ENCODE assay signal across 34 cellular contexts in the genomic region with DNA sequence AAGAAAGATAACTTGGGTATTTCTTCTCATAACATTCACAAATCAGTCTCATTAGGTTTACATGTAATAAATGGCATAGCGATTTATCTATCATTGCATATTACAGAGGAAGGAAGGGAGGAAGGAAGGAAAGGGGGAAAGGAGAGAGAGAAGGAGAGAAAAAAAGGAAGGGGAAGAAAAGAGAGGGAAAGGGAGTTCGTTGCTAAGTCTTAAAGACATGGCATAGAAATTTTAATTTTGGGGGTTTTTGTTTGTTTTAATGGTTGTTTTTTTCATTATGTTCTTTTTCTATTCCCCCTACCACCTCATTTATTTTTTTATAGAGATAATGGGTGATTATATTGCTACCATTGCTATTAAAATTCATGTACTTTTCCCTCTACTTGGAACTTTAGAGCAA.
"Had no signal": no experiment of that assay in that cellular context is flagged by ENCODE, and none has a peak within 500 bp of the region (broad histone marks: within the 10 kb centered on the region; RNA-seq: fewer than 3 reads in every experiment).

No MANE protein-coding gene starts in this region.

- H3K4me3 ChIP-seq: MG63 had no signal

- H3K36me3 ChIP-seq: MG63 had no signal

- DNase-seq: Kasumi-1, MG63, MV-4-11, NCI-H1048, NCI-H1092, NCI-H1092 treated with DMSO at 0.1 percent for 48 hours, NCI-H1105, NCI-H1105 treated with DMSO at 0.1 percent for 48 hours, NCI-H1417, NCI-H1417 treated with DMSO at 0.1 percent for 48 hours, NCI-H1436, NCI-H1436 treated with DMSO at 0.1 percent for 48 hours, NCI-H146, NCI-H1694, NCI-H1694 treated with DMSO at 0.1 percent for 48 hours, NCI-H187, NCI-H187 treated with DMSO at 0.1 percent for 48 hours, NCI-H1930, NCI-H2029, NCI-H2029 treated with DMSO at 0.1 percent for 48 hours, NCI-H2081, NCI-H2081 treated with DMSO at 0.1 percent for 48 hours, NCI-H2107, NCI-H2171, NCI-H2171 treated with DMSO at 0.1 percent for 48 hours, NCI-H2227 treated with DMSO at 0.1 percent for 48 hours, NCI-H226, NCI-H345, NCI-H446, NCI-H446 treated with DMSO at 0.1 percent for 48 hours, NCI-H510A, NCI-H510A treated with DMSO at 0.1 percent for 48 hours, NCI-H524, NCI-H524 treated with DMSO at 0.1 percent for 48 hours had no signal

- H3K27me3 ChIP-seq: MG63 had no signal

- H3K9me3 ChIP-seq: MG63 had no signal
